In genomic region chr14:31219169-31219568, GRCh38 we compare ENCODE assay signal across 24 cellular contexts.
"Had no signal": no experiment of that assay in that cellular context is flagged by ENCODE, and none has a peak within 500 bp of the region (broad histone marks: within the 10 kb centered on the region; RNA-seq: fewer than 3 reads in every experiment).

No MANE protein-coding gene starts in this region.

- H3K36me3 ChIP-seq: cardiac muscle cell, heart right ventricle, left lung, right atrium auricular region, thoracic aorta had no signal

- H3K27me3 ChIP-seq: body of pancreas, cardiac muscle cell, heart right ventricle, left lung, right atrium auricular region had no signal

- H3K27me3 Mint-ChIP-seq: activated naive CD8-positive, alpha-beta T cell treated with anti-CD3 and anti-CD28 coated beads, Interleukin-2, amount 50 U/mL, for 24 hours; T-helper 17 cell; type B pancreatic cell had no signal

- H3K9me3 ChIP-seq: body of pancreas, heart right ventricle, left lung, psoas muscle, right atrium auricular region, thoracic aorta had no signal

- H3K9me3 Mint-ChIP-seq: activated CD4-positive, alpha-beta memory T cell treated with anti-CD3 and anti-CD28 coated beads, Interleukin-2, amount 10 ng/mL, durations not matched to agents 7 days and 5 days; activated naive CD8-positive, alpha-beta T cell treated with anti-CD3 and anti-CD28 coated beads, Interleukin-2, amount 50 U/mL, for 24 hours; activated T-cell treated with anti-CD3 and anti-CD28 coated beads, Interleukin-2, amount 50 U/mL, for 72 hours; neural crest cell; type B pancreatic cell had no signal

- H3K4me1 Mint-ChIP-seq: activated CD4-positive, alpha-beta memory T cell treated with anti-CD3 and anti-CD28 coated beads, Interleukin-2, amount 10 ng/mL, durations not matched to agents 7 days and 5 days; activated naive CD8-positive, alpha-beta T cell treated with anti-CD3 and anti-CD28 coated beads, Interleukin-2, amount 50 U/mL, for 24 hours; naive thymus-derived CD4-positive, alpha-beta T cell; neural crest cell; T-helper 17 cell had no signal

- H3K4me1 ChIP-seq: body of pancreas, heart right ventricle, left lung, psoas muscle, right atrium auricular region had no signal

- H3K4me3 ChIP-seq: body of pancreas, cardiac muscle cell, heart right ventricle, left lung, lung, psoas muscle, right atrium auricular region, thoracic aorta had no signal

- H3K27ac Mint-ChIP-seq: activated CD4-positive, alpha-beta memory T cell treated with anti-CD3 and anti-CD28 coated beads, Interleukin-2, amount 10 ng/mL, durations not matched to agents 7 days and 5 days; activated naive CD8-positive, alpha-beta T cell treated with anti-CD3 and anti-CD28 coated beads, Interleukin-2, amount 50 U/mL, for 24 hours; activated T-cell treated with anti-CD3 and anti-CD28 coated beads, Interleukin-2, amount 50 U/mL, for 72 hours; naive thymus-derived CD4-positive, alpha-beta T cell; T-helper 17 cell; type B pancreatic cell had no signal

- DNase-seq: activated CD4-positive, alpha-beta memory T cell treated with anti-CD3 and anti-CD28 coated beads, Interleukin-2, amount 10 ng/mL, durations not matched to agents 7 days and 5 days; activated CD4-positive, alpha-beta T cell treated with anti-CD3 and anti-CD28 coated beads for 48 hours; activated effector memory CD4-positive, alpha-beta T cell treated with anti-CD3 and anti-CD28 coated beads, Interleukin-2, amount 50 U/mL, for 16 hours; activated naive CD4-positive, alpha-beta T cell treated with anti-CD3 and anti-CD28 coated beads, Interleukin-2, amount 50 U/mL, for 16 hours; activated naive CD8-positive, alpha-beta T cell treated with anti-CD3 and anti-CD28 coated beads, Interleukin-2, amount 50 U/mL, for 24 hours; activated T-cell treated with anti-CD3 and anti-CD28 coated beads, Interleukin-2, amount 50 U/mL, for 72 hours; anterior cingulate cortex; body of pancreas; effector CD4-positive, alpha-beta T cell; heart right ventricle; kidney glomerular epithelial cell; left lung; naive thymus-derived CD4-positive, alpha-beta T cell; psoas muscle; stimulated activated CD4-positive, alpha-beta T cell treated with anti-CD3 and anti-CD28 coated beads, Interleukin-4, amount 100 ng/mL, for 24 hours; stimulated activated naive CD4-positive, alpha-beta T cell treated with Interleukin-2 at 50 U/mL for 16 hours; SW 1271; T-helper 17 cell had no signal

- H3K36me3 Mint-ChIP-seq: naive thymus-derived CD4-positive, alpha-beta T cell; type B pancreatic cell had no signal

- H3K27ac ChIP-seq: body of pancreas, cardiac muscle cell, heart right ventricle, left lung, psoas muscle, right atrium auricular region, thoracic aorta had no signal

- H3K4me3 Mint-ChIP-seq: activated CD4-positive, alpha-beta memory T cell treated with anti-CD3 and anti-CD28 coated beads, Interleukin-2, amount 10 ng/mL, durations not matched to agents 7 days and 5 days; activated naive CD8-positive, alpha-beta T cell treated with anti-CD3 and anti-CD28 coated beads, Interleukin-2, amount 50 U/mL, for 24 hours; activated T-cell treated with anti-CD3 and anti-CD28 coated beads, Interleukin-2, amount 50 U/mL, for 72 hours; naive thymus-derived CD4-positive, alpha-beta T cell; neural crest cell; T-helper 17 cell; type B pancreatic cell had no signal

- ATAC-seq: activated naive CD8-positive, alpha-beta T cell treated with anti-CD3 and anti-CD28 coated beads, Interleukin-2, amount 50 U/mL, for 24 hours; activated T-cell treated with anti-CD3 and anti-CD28 coated beads, Interleukin-2, amount 50 U/mL, for 72 hours; body of pancreas; heart right ventricle; left lung; naive thymus-derived CD4-positive, alpha-beta T cell; psoas muscle; T-helper 17 cell had no signal
